In the genomic region with DNA sequence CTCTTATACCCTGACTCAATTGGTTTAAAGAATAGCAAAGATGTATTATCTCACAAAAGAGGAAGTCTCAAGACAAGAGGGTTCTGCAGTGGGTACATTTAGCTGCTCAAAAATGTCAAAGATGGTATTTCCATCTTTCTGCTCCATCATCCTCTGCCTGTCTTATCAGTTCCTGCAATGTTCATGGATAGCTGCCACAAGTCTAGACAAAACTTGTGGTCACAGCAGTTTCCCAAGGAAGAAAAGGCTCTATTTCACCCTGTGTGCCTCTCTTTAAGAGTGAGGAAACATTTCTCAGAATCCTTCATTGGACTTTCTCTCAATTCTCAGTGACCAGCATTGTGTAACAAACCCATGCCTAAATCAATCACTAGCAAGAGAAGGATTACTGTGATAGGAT, we compare ENCODE assay signal across 19 cellular contexts.
A peak's percentile ranks its signal among the peaks of the same experiment; 100 is the strongest.
DNase-seq lines count a peak whose midpoint lies in the region; ATAC-seq and TF ChIP-seq lines count a peak whose summit lies in the region.
"Had no signal": no experiment of that assay in that cellular context is flagged by ENCODE, and none has a peak within 500 bp of the region (broad histone marks: within the 10 kb centered on the region; RNA-seq: fewer than 3 reads in every experiment).

No MANE protein-coding gene starts in this region.

- intact Hi-C loops in Right ventricle myocardium inferior (cut with DNase I), result no loop called here

- ATAC-seq in HG02759 (IDR thresholded peaks at IDR 0.05; ENCODE audit: unreplicated experiment) (no peak), Right ventricle myocardium inferior (no peak)
- ATAC-seq: activated CD4-positive, alpha-beta T cell treated with anti-CD3 and anti-CD28 coated beads for 36 hours; body of pancreas; naive thymus-derived CD8-positive, alpha-beta T cell had no signal

- DNase-seq in AG20443 (ENCODE audit: low spot score) (peak; percentile 47), MV-4-11 (lab: John Stamatoyannopoulos, UW) (peak; percentile 83), astrocyte of the hippocampus (ENCODE audit: low read depth, low spot score) (peak; percentile 51), retinal pigment epithelial cell (ENCODE audit: low read depth) (peak; percentile 77), SIG-M5 treated with dmso at 0.1 percent for 504 hours (lab: John Stamatoyannopoulos, UW; ENCODE audit: unreplicated experiment) (no peak), H4 (ENCODE audit: low spot score) (no peak), Right ventricle myocardium inferior (ENCODE audit: missing footprints) (no peak)
- DNase-seq: activated CD4-positive, alpha-beta T cell treated with anti-CD3 and anti-CD28 coated beads for 36 hours; body of pancreas; DND-41; GOT3; naive thymus-derived CD8-positive, alpha-beta T cell; NCI-H1930; NCI-H345; stimulated activated CD4-positive, alpha-beta T cell treated with anti-CD3 and anti-CD28 coated beads, Interleukin-2, amount 100 ng/mL, for 24 hours; stimulated activated naive CD4-positive, alpha-beta T cell treated with Interleukin-2 at 50 U/mL for 16 hours had no signal

- TF ChIP-seq CTCF in retinal pigment epithelial cell (conservative IDR thresholded peaks at IDR 0.05; ENCODE audit: low read depth, low read length), result no peak

- no peak overlapping the region for H3K4me3 ChIP-seq in retinal pigment epithelial cell (ENCODE audit: low read length)
- H3K4me3 ChIP-seq: body of pancreas, sigmoid colon, tibial nerve had no signal

Comparison
In these comparisons a context has a peak if more than half of its experiments do, and no peak if none do; other contexts are left out.
1. DNase-seq: peak in AG20443 (single experiment), MV-4-11 (single experiment), astrocyte of the hippocampus (single experiment) and retinal pigment epithelial cell (single experiment); none in SIG-M5 treated with dmso at 0.1 percent for 504 hours (single experiment), H4 (single experiment) and Right ventricle myocardium inferior (single experiment).